ENCODE assay signal across 28 cellular contexts in genomic region chr4:182647901-182648300, GRCh38.
"Had no signal": no experiment of that assay in that cellular context is flagged by ENCODE, and none has a peak within 500 bp of the region (broad histone marks: within the 10 kb centered on the region; RNA-seq: fewer than 3 reads in every experiment).

No MANE protein-coding gene starts in this region.

- H3K4me1 Mint-ChIP-seq: activated CD4-positive, alpha-beta memory T cell treated with anti-CD3 and anti-CD28 coated beads, Interleukin-2, amount 10 ng/mL, durations not matched to agents 7 days and 5 days; activated CD4-positive, alpha-beta T cell treated with anti-CD3 and anti-CD28 coated beads, Interleukin-2, amount 10 ng/mL, durations not matched to agents 7 days and 5 days; activated naive CD4-positive, alpha-beta T cell treated with anti-CD3 and anti-CD28 coated beads, Interleukin-2, amount 10 ng/mL, durations not matched to agents 7 days and 5 days; activated naive CD8-positive, alpha-beta T cell treated with anti-CD3 and anti-CD28 coated beads, Interleukin-2, amount 10 ng/mL, durations not matched to agents 7 days and 5 days; T-helper 17 cell had no signal

- H3K4me3 Mint-ChIP-seq: activated CD4-positive, alpha-beta memory T cell treated with anti-CD3 and anti-CD28 coated beads, Interleukin-2, amount 10 ng/mL, durations not matched to agents 7 days and 5 days; activated CD4-positive, alpha-beta T cell treated with anti-CD3 and anti-CD28 coated beads, Interleukin-2, amount 10 ng/mL, durations not matched to agents 7 days and 5 days; activated naive CD4-positive, alpha-beta T cell treated with anti-CD3 and anti-CD28 coated beads, Interleukin-2, amount 10 ng/mL, durations not matched to agents 7 days and 5 days; activated naive CD8-positive, alpha-beta T cell treated with anti-CD3 and anti-CD28 coated beads, Interleukin-2, amount 10 ng/mL, durations not matched to agents 7 days and 5 days; activated T-cell treated with anti-CD3 and anti-CD28 coated beads, Interleukin-2, amount 50 U/mL, for 24 hours; activated T-cell treated with anti-CD3 and anti-CD28 coated beads, Interleukin-2, amount 50 U/mL, for 72 hours; brain; T-helper 17 cell; T-helper 2 cell treated with Interferon-gamma antibody and Interleukin-4, amounts not matched to agents 5 μg/mL and 100 μg/mL, for 36 hours had no signal

- H3K9me3 Mint-ChIP-seq: activated CD4-positive, alpha-beta memory T cell treated with anti-CD3 and anti-CD28 coated beads, Interleukin-2, amount 10 ng/mL, durations not matched to agents 7 days and 5 days; activated naive CD4-positive, alpha-beta T cell treated with anti-CD3 and anti-CD28 coated beads, Interleukin-2, amount 10 ng/mL, durations not matched to agents 7 days and 5 days; T-helper 2 cell treated with Interferon-gamma antibody and Interleukin-4, amounts not matched to agents 5 μg/mL and 100 μg/mL, for 36 hours had no signal

- H3K4me3 ChIP-seq: ascending aorta, breast epithelium, cardiac muscle cell, colonic mucosa had no signal

- H3K9me3 ChIP-seq: colonic mucosa had no signal

- H3K36me3 ChIP-seq: ascending aorta, breast epithelium, cardiac muscle cell, colonic mucosa had no signal

- H3K27me3 Mint-ChIP-seq: activated CD4-positive, alpha-beta memory T cell treated with anti-CD3 and anti-CD28 coated beads, Interleukin-2, amount 10 ng/mL, durations not matched to agents 7 days and 5 days; activated naive CD4-positive, alpha-beta T cell treated with anti-CD3 and anti-CD28 coated beads, Interleukin-2, amount 10 ng/mL, durations not matched to agents 7 days and 5 days; activated naive CD8-positive, alpha-beta T cell treated with anti-CD3 and anti-CD28 coated beads, Interleukin-2, amount 10 ng/mL, durations not matched to agents 7 days and 5 days; brain had no signal

- DNase-seq: activated CD4-positive, alpha-beta memory T cell treated with anti-CD3 and anti-CD28 coated beads, Interleukin-2, amount 10 ng/mL, durations not matched to agents 7 days and 5 days; activated CD4-positive, alpha-beta T cell treated with anti-CD3 and anti-CD28 coated beads for 1 hour; activated CD4-positive, alpha-beta T cell treated with anti-CD3 and anti-CD28 coated beads for 4 hours; activated CD4-positive, alpha-beta T cell treated with anti-CD3 and anti-CD28 coated beads, Interleukin-2, amount 10 ng/mL, durations not matched to agents 7 days and 5 days; activated CD4-positive, alpha-beta T cell treated with anti-CD3 and anti-CD28 coated beads, Interleukin-2, amount 50 U/mL, for 4 hours; activated CD8-positive, alpha-beta memory T cell treated with anti-CD3 and anti-CD28 coated beads, Interleukin-2, amount 50 U/mL, for 48 hours; activated gamma-delta T cell; activated naive CD4-positive, alpha-beta T cell; activated naive CD4-positive, alpha-beta T cell treated with anti-CD3 and anti-CD28 coated beads, Interleukin-2, amount 10 ng/mL, durations not matched to agents 7 days and 5 days; activated naive CD8-positive, alpha-beta T cell treated with anti-CD3 and anti-CD28 coated beads, Interleukin-2, amount 10 ng/mL, durations not matched to agents 7 days and 5 days; activated T-cell treated with anti-CD3 and anti-CD28 coated beads for 4 hours; activated T-cell treated with anti-CD3 and anti-CD28 coated beads, Interleukin-2, amount 50 U/mL, for 24 hours; activated T-cell treated with anti-CD3 and anti-CD28 coated beads, Interleukin-2, amount 50 U/mL, for 72 hours; central memory CD4-positive, alpha-beta T cell; cerebellar nuclear complex; colonic mucosa; effector CD8-positive, alpha-beta T cell; foreskin fibroblast; head of caudate nucleus; T-helper 17 cell; T1000 had no signal

- H3K27ac ChIP-seq: ascending aorta, breast epithelium, cardiac muscle cell, colonic mucosa had no signal

- H3K4me1 ChIP-seq: ascending aorta, breast epithelium, colonic mucosa had no signal

- ATAC-seq: activated naive CD4-positive, alpha-beta T cell treated with anti-CD3 and anti-CD28 coated beads, Interleukin-2, amount 50 U/mL, for 72 hours; activated T-cell treated with anti-CD3 and anti-CD28 coated beads, Interleukin-2, amount 50 U/mL, for 72 hours; esophagus mucosa; T-helper 17 cell had no signal

- H3K36me3 Mint-ChIP-seq: activated naive CD4-positive, alpha-beta T cell treated with anti-CD3 and anti-CD28 coated beads, Interleukin-2, amount 10 ng/mL, durations not matched to agents 7 days and 5 days; activated naive CD4-positive, alpha-beta T cell treated with anti-CD3 and anti-CD28 coated beads, Interleukin-2, amount 50 U/mL, for 72 hours; activated naive CD8-positive, alpha-beta T cell treated with anti-CD3 and anti-CD28 coated beads, Interleukin-2, amount 10 ng/mL, durations not matched to agents 7 days and 5 days had no signal

- H3K27me3 ChIP-seq: ascending aorta, breast epithelium, cardiac muscle cell, colonic mucosa had no signal

- H3K27ac Mint-ChIP-seq: activated CD4-positive, alpha-beta memory T cell treated with anti-CD3 and anti-CD28 coated beads, Interleukin-2, amount 10 ng/mL, durations not matched to agents 7 days and 5 days; activated CD4-positive, alpha-beta T cell treated with anti-CD3 and anti-CD28 coated beads, Interleukin-2, amount 10 ng/mL, durations not matched to agents 7 days and 5 days; activated naive CD4-positive, alpha-beta T cell treated with anti-CD3 and anti-CD28 coated beads, Interleukin-2, amount 10 ng/mL, durations not matched to agents 7 days and 5 days; activated naive CD4-positive, alpha-beta T cell treated with anti-CD3 and anti-CD28 coated beads, Interleukin-2, amount 50 U/mL, for 72 hours; activated naive CD8-positive, alpha-beta T cell treated with anti-CD3 and anti-CD28 coated beads, Interleukin-2, amount 10 ng/mL, durations not matched to agents 7 days and 5 days; activated T-cell treated with anti-CD3 and anti-CD28 coated beads, Interleukin-2, amount 50 U/mL, for 24 hours; activated T-cell treated with anti-CD3 and anti-CD28 coated beads, Interleukin-2, amount 50 U/mL, for 72 hours; T-helper 17 cell; T-helper 2 cell treated with Interferon-gamma antibody and Interleukin-4, amounts not matched to agents 5 μg/mL and 100 μg/mL, for 36 hours had no signal
